17 cellular contexts compared by ENCODE assay signal in the genomic region with DNA sequence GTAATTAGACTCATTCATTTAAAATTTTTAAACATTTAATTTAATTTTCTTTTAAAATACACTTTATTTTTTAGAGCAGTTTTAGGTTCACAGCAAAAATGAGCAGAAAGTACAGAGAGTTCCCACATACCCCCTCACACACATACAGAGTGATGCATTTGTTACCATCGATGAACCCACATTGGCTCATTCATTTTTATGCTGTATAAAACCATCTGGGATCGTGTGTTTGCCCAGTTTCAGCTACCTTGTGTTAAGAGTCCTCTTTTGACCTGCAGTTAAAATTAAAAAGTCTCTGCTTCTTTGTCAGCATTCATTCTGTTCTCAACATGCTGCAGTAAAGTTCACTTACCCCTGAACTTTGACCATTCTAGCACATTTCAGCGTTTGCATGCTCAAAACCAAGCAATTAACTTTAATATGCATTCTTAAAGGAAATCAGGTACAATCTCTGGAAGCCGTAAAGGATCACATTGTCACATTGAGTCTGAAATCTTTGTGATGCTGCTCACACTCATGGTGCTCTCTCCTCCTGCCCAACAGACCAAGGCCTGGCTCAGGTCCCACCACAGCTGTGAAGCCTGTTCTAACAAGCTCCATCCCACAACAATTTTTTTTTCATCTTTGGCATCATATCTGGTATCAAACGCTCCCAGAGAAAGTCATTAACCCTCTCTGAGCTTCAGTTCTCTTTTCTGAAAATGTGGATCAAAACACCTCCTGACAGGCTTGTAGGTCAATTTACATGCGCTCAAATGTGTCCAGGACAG.
DNase-seq lines count a peak whose midpoint lies in the region; TF ChIP-seq lines count a peak whose summit lies in the region.
"Had no signal": no experiment of that assay in that cellular context is flagged by ENCODE, and none has a peak within 500 bp of the region (broad histone marks: within the 10 kb centered on the region; RNA-seq: fewer than 3 reads in every experiment).

No MANE protein-coding gene starts in this region.

- no peak overlapping the region for H3K4me3 Mint-ChIP-seq in MCF 10A (ENCODE audit: unreplicated experiment)
- H3K4me3 Mint-ChIP-seq: CD8-positive, alpha-beta T cell; naive B cell; T-helper 1 cell treated with Interleukin-12 subunit alpha and Interleukin-12 subunit beta and Interleukin-4 antibody, amounts not matched to agents 30 μg/mL and 1 μg/mL, for 36 hours; WTC11 had no signal

- H3K4me1 Mint-ChIP-seq in MCF 10A (ENCODE audit: insufficient read depth, unreplicated experiment): peaks cover 9% of the 10 kb centered on the region
- H3K4me1 Mint-ChIP-seq: naive B cell had no signal

- peak; percentile 7 for DNase-seq in DMS79 (lab: John Stamatoyannopoulos, UW)
- peak; percentile 2 for DNase-seq in MCF 10A (ENCODE audit: unreplicated experiment)
- peak; percentile 48 to 57 for DNase-seq in hippocampal formation (lab: John Stamatoyannopoulos, UW)
- DNase-seq in nucleus accumbens (lab: John Stamatoyannopoulos, UW): peak in 44 of 56 donors; percentile 12 to 81 (median 44)
- DNase-seq in DMS 273 (lab: John Stamatoyannopoulos, UW; ENCODE audit: unreplicated experiment): no peak
- no peak for DNase-seq in iPS-NIHi11 (ENCODE audit: low spot score)
- no peak for DNase-seq in dermis blood vessel endothelial cell
- DNase-seq in cortex of kidney (lab: John Stamatoyannopoulos, UW): no peak
- DNase-seq: CD8-positive, alpha-beta T cell; esophagus squamous epithelium; heart right ventricle; naive B cell; NCI-H1105 treated with DMSO at 0.1 percent for 48 hours; NK-92 treated with Interleukin-12 subunit alpha and Interleukin-12 subunit beta, amount 100 ng/mL, for 24 hours had no signal

- H3K36me3 Mint-ChIP-seq in MCF 10A (ENCODE audit: insufficient read depth, unreplicated experiment): no peaks in the 10 kb centered on the region
- H3K36me3 Mint-ChIP-seq: CD8-positive, alpha-beta T cell; naive B cell had no signal

- CTCF ChIA-PET in MCF 10A (lab: Yijun Ruan, JAX): interaction anchor here (0.6 to 1.0 kb wide), 3 partner anchors 13 to 196 kb away, joined by 3 read pairs; no protein-coding TSS in a partner anchor

- H3K27ac Mint-ChIP-seq in MCF 10A (ENCODE audit: low read depth, unreplicated experiment): no peak overlapping the region
- H3K27ac Mint-ChIP-seq: activated T-helper 2 cell treated with anti-CD3 and anti-CD28 coated beads, Interferon-gamma antibody, Interleukin-2, Interleukin-4, amounts not matched to agents 10 μg/mL and 5 μg/mL and 100 μg/mL, durations not matched to agents 14 hours and 24 hours and 36 hours; CD8-positive, alpha-beta T cell; T-helper 1 cell treated with Interleukin-12 subunit alpha and Interleukin-12 subunit beta and Interleukin-4 antibody, amounts not matched to agents 30 μg/mL and 1 μg/mL, for 36 hours; WTC11 had no signal

- BruUV-seq in MCF 10A (replicated peaks; lab: Mats Ljungman, UMichigan): no TSS peak

- POLR2A ChIA-PET in MCF 10A (lab: Yijun Ruan, JAX): interaction anchor here (0.7 to 2.5 kb wide), 5 partner anchors 34 to 1513 kb away, joined by 3 to 6 read pairs (median 4); no protein-coding TSS in a partner anchor

- peaks cover 31% of the 10 kb centered on the region for H3K9me3 Mint-ChIP-seq in MCF 10A (ENCODE audit: unreplicated experiment)
- H3K9me3 Mint-ChIP-seq: activated T-helper 2 cell treated with anti-CD3 and anti-CD28 coated beads, Interferon-gamma antibody, Interleukin-2, Interleukin-4, amounts not matched to agents 10 μg/mL and 5 μg/mL and 100 μg/mL, durations not matched to agents 14 hours and 24 hours and 36 hours had no signal

- TF ChIP-seq CTCF in MCF 10A (IDR thresholded peaks at IDR 0.05; ENCODE audit: unreplicated experiment): no peak

- intact Hi-C loops in MCF 10A (cut with micrococcal nuclease): no loop called here

- no peaks in the 10 kb centered on the region for H3K27me3 Mint-ChIP-seq in MCF 10A (ENCODE audit: insufficient read depth, unreplicated experiment)

Comparison
In these comparisons a context has a peak if more than half of its experiments do, and no peak if none do; other contexts are left out.
1. DNase-seq: peak in DMS79 (single experiment), MCF 10A (single experiment), hippocampal formation (2 of 2) and nucleus accumbens (44 of 56); none in DMS 273 (single experiment), iPS-NIHi11 (single experiment), dermis blood vessel endothelial cell (single experiment) and cortex of kidney (single experiment).